9 cellular contexts compared by ENCODE assay signal in genomic region chr1:178961868-178962267, GRCh38.
"Had no signal": no experiment of that assay in that cellular context is flagged by ENCODE, and none has a peak within 500 bp of the region (broad histone marks: within the 10 kb centered on the region; RNA-seq: fewer than 3 reads in every experiment).

No MANE protein-coding gene starts in this region.

- H3K9ac ChIP-seq: GM23248 had no signal

- DNase-seq: GM23248, GOT3, H7, HFFc6, IMR-90, KBM-7 had no signal

- H3K36me3 ChIP-seq: HAP-1 had no signal

- H3K4me1 ChIP-seq: HAP-1 had no signal

- ATAC-seq: HCT116 had no signal

- H3K9me3 ChIP-seq: HAP-1 had no signal

- H3K4me3 ChIP-seq: GM23248, HAP-1 had no signal

- H2AFZ ChIP-seq: GM23248 had no signal

- H3K27ac ChIP-seq: GM23248, HL-60 had no signal
